In the genomic region with DNA sequence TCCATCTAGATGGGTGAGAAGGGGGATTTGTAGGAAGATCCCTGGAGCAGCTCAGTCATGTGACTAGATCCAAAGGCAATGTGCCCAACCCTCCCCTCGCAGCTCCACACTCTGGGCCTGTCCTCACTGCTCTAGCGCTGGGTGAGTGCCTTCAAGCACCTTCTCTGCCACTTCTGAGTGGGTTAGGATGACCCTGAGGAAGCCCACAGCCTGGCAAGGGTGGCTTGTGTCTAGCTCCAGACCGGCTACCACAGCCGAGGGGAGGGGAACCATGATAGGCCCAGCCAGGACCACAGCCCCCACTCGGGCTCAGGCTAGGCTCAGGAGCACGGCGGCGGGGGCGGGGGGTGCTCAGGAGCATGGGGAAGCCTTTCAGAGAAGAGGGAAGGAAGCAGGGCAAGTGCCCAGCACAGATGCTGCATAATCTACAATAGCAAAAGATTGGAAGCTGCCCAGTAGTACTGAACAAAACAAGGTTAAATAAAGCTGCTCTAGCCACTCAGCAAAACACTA, we compare ENCODE assay signal across 1 cellular context.
A peak's percentile ranks its signal among the peaks of the same experiment; 100 is the strongest.
TF ChIP-seq lines count a peak whose summit lies in the region.

No MANE protein-coding gene starts in this region.

TF ChIP-seq in WTC11, 78 proteins besides CTCF, POLR2A, EP300 and RAD21:
- TF ChIP-seq, protein P1, sequence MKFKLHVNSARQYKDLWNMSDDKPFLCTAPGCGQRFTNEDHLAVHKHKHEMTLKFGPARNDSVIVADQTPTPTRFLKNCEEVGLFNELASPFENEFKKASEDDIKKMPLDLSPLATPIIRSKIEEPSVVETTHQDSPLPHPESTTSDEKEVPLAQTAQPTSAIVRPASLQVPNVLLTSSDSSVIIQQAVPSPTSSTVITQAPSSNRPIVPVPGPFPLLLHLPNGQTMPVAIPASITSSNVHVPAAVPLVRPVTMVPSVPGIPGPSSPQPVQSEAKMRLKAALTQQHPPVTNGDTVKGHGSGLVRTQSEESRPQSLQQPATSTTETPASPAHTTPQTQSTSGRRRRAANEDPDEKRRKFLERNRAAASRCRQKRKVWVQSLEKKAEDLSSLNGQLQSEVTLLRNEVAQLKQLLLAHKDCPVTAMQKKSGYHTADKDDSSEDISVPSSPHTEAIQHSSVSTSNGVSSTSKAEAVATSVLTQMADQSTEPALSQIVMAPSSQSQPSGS (CRISPR knock-in tag; IDR thresholded peaks at IDR 0.05; ENCODE audit: borderline replicate concordance, low read depth), result no peak
- TF ChIP-seq, protein P2, sequence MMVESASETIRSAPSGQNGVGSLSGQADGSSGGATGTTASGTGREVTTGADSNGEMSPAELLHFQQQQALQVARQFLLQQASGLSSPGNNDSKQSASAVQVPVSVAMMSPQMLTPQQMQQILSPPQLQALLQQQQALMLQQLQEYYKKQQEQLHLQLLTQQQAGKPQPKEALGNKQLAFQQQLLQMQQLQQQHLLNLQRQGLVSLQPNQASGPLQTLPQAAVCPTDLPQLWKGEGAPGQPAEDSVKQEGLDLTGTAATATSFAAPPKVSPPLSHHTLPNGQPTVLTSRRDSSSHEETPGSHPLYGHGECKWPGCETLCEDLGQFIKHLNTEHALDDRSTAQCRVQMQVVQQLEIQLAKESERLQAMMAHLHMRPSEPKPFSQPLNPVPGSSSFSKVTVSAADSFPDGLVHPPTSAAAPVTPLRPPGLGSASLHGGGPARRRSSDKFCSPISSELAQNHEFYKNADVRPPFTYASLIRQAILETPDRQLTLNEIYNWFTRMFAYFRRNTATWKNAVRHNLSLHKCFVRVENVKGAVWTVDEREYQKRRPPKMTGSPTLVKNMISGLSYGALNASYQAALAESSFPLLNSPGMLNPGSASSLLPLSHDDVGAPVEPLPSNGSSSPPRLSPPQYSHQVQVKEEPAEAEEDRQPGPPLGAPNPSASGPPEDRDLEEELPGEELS (CRISPR knock-in tag; IDR thresholded peaks at IDR 0.05), result no peak
- TF ChIP-seq ZNF121 (CRISPR knock-in tag; IDR thresholded peaks at IDR 0.05) (no peak), IRF2 (CRISPR knock-in tag; IDR thresholded peaks at IDR 0.05; ENCODE audit: borderline replicate concordance, low read depth) (no peak), ZNF219 (CRISPR knock-in tag; IDR thresholded peaks at IDR 0.05; ENCODE audit: borderline replicate concordance) (no peak), ZNF263 (CRISPR knock-in tag; IDR thresholded peaks at IDR 0.05; ENCODE audit: low read depth) (no peak), SMAD4 (CRISPR knock-in tag; IDR thresholded peaks at IDR 0.05) (no peak)
- TF ChIP-seq, protein P3, sequence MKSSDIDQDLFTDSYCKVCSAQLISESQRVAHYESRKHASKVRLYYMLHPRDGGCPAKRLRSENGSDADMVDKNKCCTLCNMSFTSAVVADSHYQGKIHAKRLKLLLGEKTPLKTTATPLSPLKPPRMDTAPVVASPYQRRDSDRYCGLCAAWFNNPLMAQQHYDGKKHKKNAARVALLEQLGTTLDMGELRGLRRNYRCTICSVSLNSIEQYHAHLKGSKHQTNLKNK (CRISPR knock-in tag; IDR thresholded peaks at IDR 0.05), result no peak
- TF ChIP-seq, protein P4, sequence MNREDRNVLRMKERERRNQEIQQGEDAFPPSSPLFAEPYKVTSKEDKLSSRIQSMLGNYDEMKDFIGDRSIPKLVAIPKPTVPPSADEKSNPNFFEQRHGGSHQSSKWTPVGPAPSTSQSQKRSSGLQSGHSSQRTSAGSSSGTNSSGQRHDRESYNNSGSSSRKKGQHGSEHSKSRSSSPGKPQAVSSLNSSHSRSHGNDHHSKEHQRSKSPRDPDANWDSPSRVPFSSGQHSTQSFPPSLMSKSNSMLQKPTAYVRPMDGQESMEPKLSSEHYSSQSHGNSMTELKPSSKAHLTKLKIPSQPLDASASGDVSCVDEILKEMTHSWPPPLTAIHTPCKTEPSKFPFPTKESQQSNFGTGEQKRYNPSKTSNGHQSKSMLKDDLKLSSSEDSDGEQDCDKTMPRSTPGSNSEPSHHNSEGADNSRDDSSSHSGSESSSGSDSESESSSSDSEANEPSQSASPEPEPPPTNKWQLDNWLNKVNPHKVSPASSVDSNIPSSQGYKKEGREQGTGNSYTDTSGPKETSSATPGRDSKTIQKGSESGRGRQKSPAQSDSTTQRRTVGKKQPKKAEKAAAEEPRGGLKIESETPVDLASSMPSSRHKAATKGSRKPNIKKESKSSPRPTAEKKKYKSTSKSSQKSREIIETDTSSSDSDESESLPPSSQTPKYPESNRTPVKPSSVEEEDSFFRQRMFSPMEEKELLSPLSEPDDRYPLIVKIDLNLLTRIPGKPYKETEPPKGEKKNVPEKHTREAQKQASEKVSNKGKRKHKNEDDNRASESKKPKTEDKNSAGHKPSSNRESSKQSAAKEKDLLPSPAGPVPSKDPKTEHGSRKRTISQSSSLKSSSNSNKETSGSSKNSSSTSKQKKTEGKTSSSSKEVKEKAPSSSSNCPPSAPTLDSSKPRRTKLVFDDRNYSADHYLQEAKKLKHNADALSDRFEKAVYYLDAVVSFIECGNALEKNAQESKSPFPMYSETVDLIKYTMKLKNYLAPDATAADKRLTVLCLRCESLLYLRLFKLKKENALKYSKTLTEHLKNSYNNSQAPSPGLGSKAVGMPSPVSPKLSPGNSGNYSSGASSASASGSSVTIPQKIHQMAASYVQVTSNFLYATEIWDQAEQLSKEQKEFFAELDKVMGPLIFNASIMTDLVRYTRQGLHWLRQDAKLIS (CRISPR knock-in tag; IDR thresholded peaks at IDR 0.05; ENCODE audit: borderline replicate concordance), result no peak
- TF ChIP-seq, protein P5, sequence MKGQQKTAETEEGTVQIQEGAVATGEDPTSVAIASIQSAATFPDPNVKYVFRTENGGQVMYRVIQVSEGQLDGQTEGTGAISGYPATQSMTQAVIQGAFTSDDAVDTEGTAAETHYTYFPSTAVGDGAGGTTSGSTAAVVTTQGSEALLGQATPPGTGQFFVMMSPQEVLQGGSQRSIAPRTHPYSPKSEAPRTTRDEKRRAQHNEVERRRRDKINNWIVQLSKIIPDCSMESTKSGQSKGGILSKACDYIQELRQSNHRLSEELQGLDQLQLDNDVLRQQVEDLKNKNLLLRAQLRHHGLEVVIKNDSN (CRISPR knock-in tag; IDR thresholded peaks at IDR 0.05), result peak; percentile 76; the same call in 1 of the 2 replicates
- TF ChIP-seq, protein P6, sequence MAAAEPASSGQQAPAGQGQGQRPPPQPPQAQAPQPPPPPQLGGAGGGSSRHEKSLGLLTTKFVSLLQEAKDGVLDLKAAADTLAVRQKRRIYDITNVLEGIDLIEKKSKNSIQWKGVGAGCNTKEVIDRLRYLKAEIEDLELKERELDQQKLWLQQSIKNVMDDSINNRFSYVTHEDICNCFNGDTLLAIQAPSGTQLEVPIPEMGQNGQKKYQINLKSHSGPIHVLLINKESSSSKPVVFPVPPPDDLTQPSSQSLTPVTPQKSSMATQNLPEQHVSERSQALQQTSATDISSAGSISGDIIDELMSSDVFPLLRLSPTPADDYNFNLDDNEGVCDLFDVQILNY (CRISPR knock-in tag; IDR thresholded peaks at IDR 0.05), result no peak
- TF ChIP-seq, protein P7, sequence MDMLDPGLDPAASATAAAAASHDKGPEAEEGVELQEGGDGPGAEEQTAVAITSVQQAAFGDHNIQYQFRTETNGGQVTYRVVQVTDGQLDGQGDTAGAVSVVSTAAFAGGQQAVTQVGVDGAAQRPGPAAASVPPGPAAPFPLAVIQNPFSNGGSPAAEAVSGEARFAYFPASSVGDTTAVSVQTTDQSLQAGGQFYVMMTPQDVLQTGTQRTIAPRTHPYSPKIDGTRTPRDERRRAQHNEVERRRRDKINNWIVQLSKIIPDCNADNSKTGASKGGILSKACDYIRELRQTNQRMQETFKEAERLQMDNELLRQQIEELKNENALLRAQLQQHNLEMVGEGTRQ (CRISPR knock-in tag; IDR thresholded peaks at IDR 0.05), result peak; percentile 83
- TF ChIP-seq, protein P8, sequence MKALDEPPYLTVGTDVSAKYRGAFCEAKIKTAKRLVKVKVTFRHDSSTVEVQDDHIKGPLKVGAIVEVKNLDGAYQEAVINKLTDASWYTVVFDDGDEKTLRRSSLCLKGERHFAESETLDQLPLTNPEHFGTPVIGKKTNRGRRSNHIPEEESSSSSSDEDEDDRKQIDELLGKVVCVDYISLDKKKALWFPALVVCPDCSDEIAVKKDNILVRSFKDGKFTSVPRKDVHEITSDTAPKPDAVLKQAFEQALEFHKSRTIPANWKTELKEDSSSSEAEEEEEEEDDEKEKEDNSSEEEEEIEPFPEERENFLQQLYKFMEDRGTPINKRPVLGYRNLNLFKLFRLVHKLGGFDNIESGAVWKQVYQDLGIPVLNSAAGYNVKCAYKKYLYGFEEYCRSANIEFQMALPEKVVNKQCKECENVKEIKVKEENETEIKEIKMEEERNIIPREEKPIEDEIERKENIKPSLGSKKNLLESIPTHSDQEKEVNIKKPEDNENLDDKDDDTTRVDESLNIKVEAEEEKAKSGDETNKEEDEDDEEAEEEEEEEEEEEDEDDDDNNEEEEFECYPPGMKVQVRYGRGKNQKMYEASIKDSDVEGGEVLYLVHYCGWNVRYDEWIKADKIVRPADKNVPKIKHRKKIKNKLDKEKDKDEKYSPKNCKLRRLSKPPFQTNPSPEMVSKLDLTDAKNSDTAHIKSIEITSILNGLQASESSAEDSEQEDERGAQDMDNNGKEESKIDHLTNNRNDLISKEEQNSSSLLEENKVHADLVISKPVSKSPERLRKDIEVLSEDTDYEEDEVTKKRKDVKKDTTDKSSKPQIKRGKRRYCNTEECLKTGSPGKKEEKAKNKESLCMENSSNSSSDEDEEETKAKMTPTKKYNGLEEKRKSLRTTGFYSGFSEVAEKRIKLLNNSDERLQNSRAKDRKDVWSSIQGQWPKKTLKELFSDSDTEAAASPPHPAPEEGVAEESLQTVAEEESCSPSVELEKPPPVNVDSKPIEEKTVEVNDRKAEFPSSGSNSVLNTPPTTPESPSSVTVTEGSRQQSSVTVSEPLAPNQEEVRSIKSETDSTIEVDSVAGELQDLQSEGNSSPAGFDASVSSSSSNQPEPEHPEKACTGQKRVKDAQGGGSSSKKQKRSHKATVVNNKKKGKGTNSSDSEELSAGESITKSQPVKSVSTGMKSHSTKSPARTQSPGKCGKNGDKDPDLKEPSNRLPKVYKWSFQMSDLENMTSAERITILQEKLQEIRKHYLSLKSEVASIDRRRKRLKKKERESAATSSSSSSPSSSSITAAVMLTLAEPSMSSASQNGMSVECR (CRISPR knock-in tag; IDR thresholded peaks at IDR 0.05; ENCODE audit: borderline replicate concordance), result no peak
- TF ChIP-seq, protein P9, sequence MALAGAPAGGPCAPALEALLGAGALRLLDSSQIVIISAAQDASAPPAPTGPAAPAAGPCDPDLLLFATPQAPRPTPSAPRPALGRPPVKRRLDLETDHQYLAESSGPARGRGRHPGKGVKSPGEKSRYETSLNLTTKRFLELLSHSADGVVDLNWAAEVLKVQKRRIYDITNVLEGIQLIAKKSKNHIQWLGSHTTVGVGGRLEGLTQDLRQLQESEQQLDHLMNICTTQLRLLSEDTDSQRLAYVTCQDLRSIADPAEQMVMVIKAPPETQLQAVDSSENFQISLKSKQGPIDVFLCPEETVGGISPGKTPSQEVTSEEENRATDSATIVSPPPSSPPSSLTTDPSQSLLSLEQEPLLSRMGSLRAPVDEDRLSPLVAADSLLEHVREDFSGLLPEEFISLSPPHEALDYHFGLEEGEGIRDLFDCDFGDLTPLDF (CRISPR knock-in tag; IDR thresholded peaks at IDR 0.05), result no peak
